1 cellular context compared by ENCODE assay signal in the genomic region with DNA sequence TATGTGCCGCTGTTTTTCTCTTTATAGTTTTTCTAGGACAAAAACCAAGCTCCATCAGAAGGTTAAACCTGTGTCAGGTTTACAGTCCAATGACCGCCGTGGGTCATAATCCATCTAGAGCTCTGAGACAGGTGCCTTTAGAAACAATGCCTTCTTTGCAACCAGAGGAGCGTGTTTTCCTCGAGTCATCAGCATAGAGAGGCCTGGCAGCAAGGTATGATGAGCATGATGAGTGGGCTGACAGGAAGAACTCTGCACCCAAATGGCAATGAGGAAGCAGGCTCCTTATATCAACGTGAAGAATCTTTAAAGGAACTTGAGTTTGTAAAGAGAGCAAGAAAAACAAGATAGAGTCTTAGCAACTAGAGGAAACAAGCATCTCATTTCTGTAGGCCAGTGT.
TF ChIP-seq lines count a peak whose summit lies in the region.

No MANE protein-coding gene starts in this region.

TF ChIP-seq in HepG2, 621 proteins besides CTCF, POLR2A, EP300 and RAD21 (continued from another document and continues in another):
- TF ChIP-seq ASH2L (IDR thresholded peaks at IDR 0.05; ENCODE audit: insufficient read length, low read depth, low read length) (no peak), PPARG (CRISPR knock-in tag; conservative IDR thresholded peaks at IDR 0.05) (peak; percentile 60; the same call in 1 of the 2 replicates), ATRX (CRISPR knock-in tag; IDR thresholded peaks at IDR 0.05; ENCODE audit: borderline replicate concordance) (no peak), DMAP1 (CRISPR knock-in tag; IDR thresholded peaks at IDR 0.05) (0 out of 2 replicates have a peak, but pooled peaks have one; percentile 38), ATF1 (CRISPR knock-in tag; IDR thresholded peaks at IDR 0.05) (no peak), ZFP41 (CRISPR knock-in tag; IDR thresholded peaks at IDR 0.05; ENCODE audit: borderline replicate concordance) (no peak), SOX13 (IDR thresholded peaks at IDR 0.05) (no peak), SOX13 (CRISPR knock-in tag; conservative IDR thresholded peaks at IDR 0.05 in 1 of 2, IDR thresholded peaks at IDR 0.05 in 1 of 2) (peak in 1 of 2 experiments; percentile 84; a peak in 2 of 4 replicates), ELF1 (CRISPR knock-in tag; IDR thresholded peaks at IDR 0.05) (peak; percentile 53; the same call in 1 of the 2 replicates), ZNF644 (CRISPR knock-in tag; IDR thresholded peaks at IDR 0.05; ENCODE audit: low read depth) (0 out of 2 replicates have a peak, but pooled peaks have one; percentile 58), SAP130 (CRISPR knock-in tag; IDR thresholded peaks at IDR 0.05; ENCODE audit: low read depth) (peak; percentile 72), SIN3B (IDR thresholded peaks at IDR 0.05; ENCODE audit: low read length) (no peak), TGIF2 (CRISPR knock-in tag; IDR thresholded peaks at IDR 0.05) (peak; percentile 20; the same call in 1 of the 2 replicates), SP140L (CRISPR knock-in tag; IDR thresholded peaks at IDR 0.05; ENCODE audit: borderline replicate concordance) (no peak), KLF6 (CRISPR knock-in tag; IDR thresholded peaks at IDR 0.05) (no peak), TOE1 (CRISPR knock-in tag; IDR thresholded peaks at IDR 0.05) (no peak), SNAI1 (CRISPR knock-in tag; IDR thresholded peaks at IDR 0.05; ENCODE audit: borderline replicate concordance) (no peak), GFI1 (CRISPR knock-in tag; IDR thresholded peaks at IDR 0.05; ENCODE audit: borderline replicate concordance) (no peak), MYC (CRISPR knock-in tag; IDR thresholded peaks at IDR 0.05; ENCODE audit: borderline replicate concordance) (no peak; the same call in 1 of the 2 replicates), SP4 (CRISPR knock-in tag; IDR thresholded peaks at IDR 0.05) (no peak), ZBTB44 (CRISPR knock-in tag; IDR thresholded peaks at IDR 0.05) (no peak), TCF7L2 (IDR thresholded peaks at IDR 0.05; ENCODE audit: low read depth, low read length) (no peak), RXRB (CRISPR knock-in tag; IDR thresholded peaks at IDR 0.05; ENCODE audit: borderline replicate concordance) (0 out of 2 replicates have a peak, but pooled peaks have one; percentile 45), MXD4 (CRISPR knock-in tag; IDR thresholded peaks at IDR 0.05) (peak; percentile 64; the same call in 1 of the 2 replicates), CREM (IDR thresholded peaks at IDR 0.05) (peak; percentile 36; the same call in 1 of the 2 replicates), CREM (CRISPR knock-in tag; IDR thresholded peaks at IDR 0.05) (no peak), NCOA2 (CRISPR knock-in tag; IDR thresholded peaks at IDR 0.05) (peak; percentile 38), THYN1 (CRISPR knock-in tag; IDR thresholded peaks at IDR 0.05; ENCODE audit: borderline replicate concordance, low read depth) (no peak), TEAD3 (CRISPR knock-in tag; optimal IDR thresholded peaks at IDR 0.05; ENCODE audit: borderline replicate concordance) (peak; percentile 76), HES4 (CRISPR knock-in tag; IDR thresholded peaks at IDR 0.05; ENCODE audit: borderline replicate concordance) (no peak), MEIS2 (CRISPR knock-in tag; IDR thresholded peaks at IDR 0.05) (peak; percentile 55), TAF15 (IDR thresholded peaks at IDR 0.05; ENCODE audit: low read depth, low read length, poor library complexity, severe bottlenecking) (no peak), NFE2L1 (CRISPR knock-in tag; IDR thresholded peaks at IDR 0.05; ENCODE audit: borderline replicate concordance) (no peak), GABPB1 (CRISPR knock-in tag; IDR thresholded peaks at IDR 0.05) (no peak), CREB1 (IDR thresholded peaks at IDR 0.05) (no peak), CREB1 (CRISPR knock-in tag; IDR thresholded peaks at IDR 0.05) (peak; percentile 43; the same call in 1 of the 2 replicates), MED1 (CRISPR knock-in tag; IDR thresholded peaks at IDR 0.05) (peak; percentile 64), ZNF282 (IDR thresholded peaks at IDR 0.05; ENCODE audit: partially characterized antibody) (no peak), ZNF850 (CRISPR knock-in tag; conservative IDR thresholded peaks at IDR 0.05) (no peak), NCOR1 (IDR thresholded peaks at IDR 0.05; ENCODE audit: borderline replicate concordance, low read length) (peak; percentile 51; the same call in 1 of the 2 replicates)
- TF ChIP-seq, protein P1, sequence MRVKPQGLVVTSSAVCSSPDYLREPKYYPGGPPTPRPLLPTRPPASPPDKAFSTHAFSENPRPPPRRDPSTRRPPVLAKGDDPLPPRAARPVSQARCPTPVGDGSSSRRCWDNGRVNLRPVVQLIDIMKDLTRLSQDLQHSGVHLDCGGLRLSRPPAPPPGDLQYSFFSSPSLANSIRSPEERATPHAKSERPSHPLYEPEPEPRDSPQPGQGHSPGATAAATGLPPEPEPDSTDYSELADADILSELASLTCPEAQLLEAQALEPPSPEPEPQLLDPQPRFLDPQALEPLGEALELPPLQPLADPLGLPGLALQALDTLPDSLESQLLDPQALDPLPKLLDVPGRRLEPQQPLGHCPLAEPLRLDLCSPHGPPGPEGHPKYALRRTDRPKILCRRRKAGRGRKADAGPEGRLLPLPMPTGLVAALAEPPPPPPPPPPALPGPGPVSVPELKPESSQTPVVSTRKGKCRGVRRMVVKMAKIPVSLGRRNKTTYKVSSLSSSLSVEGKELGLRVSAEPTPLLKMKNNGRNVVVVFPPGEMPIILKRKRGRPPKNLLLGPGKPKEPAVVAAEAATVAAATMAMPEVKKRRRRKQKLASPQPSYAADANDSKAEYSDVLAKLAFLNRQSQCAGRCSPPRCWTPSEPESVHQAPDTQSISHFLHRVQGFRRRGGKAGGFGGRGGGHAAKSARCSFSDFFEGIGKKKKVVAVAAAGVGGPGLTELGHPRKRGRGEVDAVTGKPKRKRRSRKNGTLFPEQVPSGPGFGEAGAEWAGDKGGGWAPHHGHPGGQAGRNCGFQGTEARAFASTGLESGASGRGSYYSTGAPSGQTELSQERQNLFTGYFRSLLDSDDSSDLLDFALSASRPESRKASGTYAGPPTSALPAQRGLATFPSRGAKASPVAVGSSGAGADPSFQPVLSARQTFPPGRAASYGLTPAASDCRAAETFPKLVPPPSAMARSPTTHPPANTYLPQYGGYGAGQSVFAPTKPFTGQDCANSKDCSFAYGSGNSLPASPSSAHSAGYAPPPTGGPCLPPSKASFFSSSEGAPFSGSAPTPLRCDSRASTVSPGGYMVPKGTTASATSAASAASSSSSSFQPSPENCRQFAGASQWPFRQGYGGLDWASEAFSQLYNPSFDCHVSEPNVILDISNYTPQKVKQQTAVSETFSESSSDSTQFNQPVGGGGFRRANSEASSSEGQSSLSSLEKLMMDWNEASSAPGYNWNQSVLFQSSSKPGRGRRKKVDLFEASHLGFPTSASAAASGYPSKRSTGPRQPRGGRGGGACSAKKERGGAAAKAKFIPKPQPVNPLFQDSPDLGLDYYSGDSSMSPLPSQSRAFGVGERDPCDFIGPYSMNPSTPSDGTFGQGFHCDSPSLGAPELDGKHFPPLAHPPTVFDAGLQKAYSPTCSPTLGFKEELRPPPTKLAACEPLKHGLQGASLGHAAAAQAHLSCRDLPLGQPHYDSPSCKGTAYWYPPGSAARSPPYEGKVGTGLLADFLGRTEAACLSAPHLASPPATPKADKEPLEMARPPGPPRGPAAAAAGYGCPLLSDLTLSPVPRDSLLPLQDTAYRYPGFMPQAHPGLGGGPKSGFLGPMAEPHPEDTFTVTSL (CRISPR knock-in tag; IDR thresholded peaks at IDR 0.05; ENCODE audit: borderline replicate concordance) = peak; percentile 70; the same call in 1 of the 2 replicates
- TF ChIP-seq, protein P2, sequence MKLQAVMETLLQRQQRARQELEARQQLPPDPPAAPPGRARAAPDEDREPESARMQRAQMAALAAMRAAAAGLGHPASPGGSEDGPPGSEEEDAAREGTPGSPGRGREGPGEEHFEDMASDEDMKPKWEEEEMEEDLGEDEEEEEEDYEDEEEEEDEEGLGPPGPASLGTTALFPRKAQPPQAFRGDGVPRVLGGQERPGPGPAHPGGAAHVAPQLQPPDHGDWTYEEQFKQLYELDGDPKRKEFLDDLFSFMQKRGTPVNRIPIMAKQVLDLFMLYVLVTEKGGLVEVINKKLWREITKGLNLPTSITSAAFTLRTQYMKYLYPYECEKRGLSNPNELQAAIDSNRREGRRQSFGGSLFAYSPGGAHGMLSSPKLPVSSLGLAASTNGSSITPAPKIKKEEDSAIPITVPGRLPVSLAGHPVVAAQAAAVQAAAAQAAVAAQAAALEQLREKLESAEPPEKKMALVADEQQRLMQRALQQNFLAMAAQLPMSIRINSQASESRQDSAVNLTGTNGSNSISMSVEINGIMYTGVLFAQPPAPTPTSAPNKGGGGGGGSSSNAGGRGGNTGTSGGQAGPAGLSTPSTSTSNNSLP (IDR thresholded peaks at IDR 0.05; ENCODE audit: low read depth, low read length) = no peak
- TF ChIP-seq, protein P3, sequence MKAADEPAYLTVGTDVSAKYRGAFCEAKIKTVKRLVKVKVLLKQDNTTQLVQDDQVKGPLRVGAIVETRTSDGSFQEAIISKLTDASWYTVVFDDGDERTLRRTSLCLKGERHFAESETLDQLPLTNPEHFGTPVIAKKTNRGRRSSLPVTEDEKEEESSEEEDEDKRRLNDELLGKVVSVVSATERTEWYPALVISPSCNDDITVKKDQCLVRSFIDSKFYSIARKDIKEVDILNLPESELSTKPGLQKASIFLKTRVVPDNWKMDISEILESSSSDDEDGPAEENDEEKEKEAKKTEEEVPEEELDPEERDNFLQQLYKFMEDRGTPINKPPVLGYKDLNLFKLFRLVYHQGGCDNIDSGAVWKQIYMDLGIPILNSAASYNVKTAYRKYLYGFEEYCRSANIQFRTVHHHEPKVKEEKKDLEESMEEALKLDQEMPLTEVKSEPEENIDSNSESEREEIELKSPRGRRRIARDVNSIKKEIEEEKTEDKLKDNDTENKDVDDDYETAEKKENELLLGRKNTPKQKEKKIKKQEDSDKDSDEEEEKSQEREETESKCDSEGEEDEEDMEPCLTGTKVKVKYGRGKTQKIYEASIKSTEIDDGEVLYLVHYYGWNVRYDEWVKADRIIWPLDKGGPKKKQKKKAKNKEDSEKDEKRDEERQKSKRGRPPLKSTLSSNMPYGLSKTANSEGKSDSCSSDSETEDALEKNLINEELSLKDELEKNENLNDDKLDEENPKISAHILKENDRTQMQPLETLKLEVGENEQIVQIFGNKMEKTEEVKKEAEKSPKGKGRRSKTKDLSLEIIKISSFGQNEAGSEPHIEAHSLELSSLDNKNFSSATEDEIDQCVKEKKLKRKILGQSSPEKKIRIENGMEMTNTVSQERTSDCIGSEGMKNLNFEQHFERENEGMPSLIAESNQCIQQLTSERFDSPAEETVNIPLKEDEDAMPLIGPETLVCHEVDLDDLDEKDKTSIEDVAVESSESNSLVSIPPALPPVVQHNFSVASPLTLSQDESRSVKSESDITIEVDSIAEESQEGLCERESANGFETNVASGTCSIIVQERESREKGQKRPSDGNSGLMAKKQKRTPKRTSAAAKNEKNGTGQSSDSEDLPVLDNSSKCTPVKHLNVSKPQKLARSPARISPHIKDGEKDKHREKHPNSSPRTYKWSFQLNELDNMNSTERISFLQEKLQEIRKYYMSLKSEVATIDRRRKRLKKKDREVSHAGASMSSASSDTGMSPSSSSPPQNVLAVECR (CRISPR knock-in tag; IDR thresholded peaks at IDR 0.05; ENCODE audit: borderline replicate concordance) = no peak
- TF ChIP-seq, protein P4, sequence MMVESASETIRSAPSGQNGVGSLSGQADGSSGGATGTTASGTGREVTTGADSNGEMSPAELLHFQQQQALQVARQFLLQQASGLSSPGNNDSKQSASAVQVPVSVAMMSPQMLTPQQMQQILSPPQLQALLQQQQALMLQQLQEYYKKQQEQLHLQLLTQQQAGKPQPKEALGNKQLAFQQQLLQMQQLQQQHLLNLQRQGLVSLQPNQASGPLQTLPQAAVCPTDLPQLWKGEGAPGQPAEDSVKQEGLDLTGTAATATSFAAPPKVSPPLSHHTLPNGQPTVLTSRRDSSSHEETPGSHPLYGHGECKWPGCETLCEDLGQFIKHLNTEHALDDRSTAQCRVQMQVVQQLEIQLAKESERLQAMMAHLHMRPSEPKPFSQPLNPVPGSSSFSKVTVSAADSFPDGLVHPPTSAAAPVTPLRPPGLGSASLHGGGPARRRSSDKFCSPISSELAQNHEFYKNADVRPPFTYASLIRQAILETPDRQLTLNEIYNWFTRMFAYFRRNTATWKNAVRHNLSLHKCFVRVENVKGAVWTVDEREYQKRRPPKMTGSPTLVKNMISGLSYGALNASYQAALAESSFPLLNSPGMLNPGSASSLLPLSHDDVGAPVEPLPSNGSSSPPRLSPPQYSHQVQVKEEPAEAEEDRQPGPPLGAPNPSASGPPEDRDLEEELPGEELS (CRISPR knock-in tag; IDR thresholded peaks at IDR 0.05) = peak; percentile 41; the same call in 1 of the 2 replicates
- TF ChIP-seq, protein P5, sequence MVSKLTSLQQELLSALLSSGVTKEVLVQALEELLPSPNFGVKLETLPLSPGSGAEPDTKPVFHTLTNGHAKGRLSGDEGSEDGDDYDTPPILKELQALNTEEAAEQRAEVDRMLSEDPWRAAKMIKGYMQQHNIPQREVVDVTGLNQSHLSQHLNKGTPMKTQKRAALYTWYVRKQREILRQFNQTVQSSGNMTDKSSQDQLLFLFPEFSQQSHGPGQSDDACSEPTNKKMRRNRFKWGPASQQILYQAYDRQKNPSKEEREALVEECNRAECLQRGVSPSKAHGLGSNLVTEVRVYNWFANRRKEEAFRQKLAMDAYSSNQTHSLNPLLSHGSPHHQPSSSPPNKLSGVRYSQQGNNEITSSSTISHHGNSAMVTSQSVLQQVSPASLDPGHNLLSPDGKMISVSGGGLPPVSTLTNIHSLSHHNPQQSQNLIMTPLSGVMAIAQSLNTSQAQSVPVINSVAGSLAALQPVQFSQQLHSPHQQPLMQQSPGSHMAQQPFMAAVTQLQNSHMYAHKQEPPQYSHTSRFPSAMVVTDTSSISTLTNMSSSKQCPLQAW (CRISPR knock-in tag; IDR thresholded peaks at IDR 0.05) = 0 out of 2 replicates have a peak, but pooled peaks have one; percentile 48
- TF ChIP-seq, protein P6, sequence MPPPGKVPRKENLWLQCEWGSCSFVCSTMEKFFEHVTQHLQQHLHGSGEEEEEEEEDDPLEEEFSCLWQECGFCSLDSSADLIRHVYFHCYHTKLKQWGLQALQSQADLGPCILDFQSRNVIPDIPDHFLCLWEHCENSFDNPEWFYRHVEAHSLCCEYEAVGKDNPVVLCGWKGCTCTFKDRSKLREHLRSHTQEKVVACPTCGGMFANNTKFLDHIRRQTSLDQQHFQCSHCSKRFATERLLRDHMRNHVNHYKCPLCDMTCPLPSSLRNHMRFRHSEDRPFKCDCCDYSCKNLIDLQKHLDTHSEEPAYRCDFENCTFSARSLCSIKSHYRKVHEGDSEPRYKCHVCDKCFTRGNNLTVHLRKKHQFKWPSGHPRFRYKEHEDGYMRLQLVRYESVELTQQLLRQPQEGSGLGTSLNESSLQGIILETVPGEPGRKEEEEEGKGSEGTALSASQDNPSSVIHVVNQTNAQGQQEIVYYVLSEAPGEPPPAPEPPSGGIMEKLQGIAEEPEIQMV (CRISPR knock-in tag; IDR thresholded peaks at IDR 0.05; ENCODE audit: low read depth) = no peak
